In the genomic region with DNA sequence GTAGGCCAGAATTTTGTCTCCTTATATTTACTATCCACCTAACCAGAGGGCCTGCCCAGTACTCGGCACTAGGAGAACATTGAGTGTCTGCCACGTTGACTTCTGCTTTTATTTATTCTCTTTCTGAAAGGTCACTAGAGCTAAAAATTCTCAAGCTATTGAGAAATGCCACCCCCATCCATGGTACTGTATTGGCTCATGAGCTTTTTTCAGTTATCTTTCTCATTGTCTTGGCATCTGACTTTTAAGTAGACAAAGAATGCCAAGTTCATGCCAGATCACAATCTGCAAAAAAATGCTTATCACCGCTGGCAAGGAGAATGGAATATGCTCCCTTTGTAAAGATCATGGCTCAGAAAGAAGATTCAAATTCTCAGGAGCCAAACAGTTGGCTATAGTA, we compare ENCODE assay signal across 1 cellular context.
A peak's percentile ranks its signal among the peaks of the same experiment; 100 is the strongest.
TF ChIP-seq lines count a peak whose summit lies in the region.

No MANE protein-coding gene starts in this region.

TF ChIP-seq in SK-N-SH, 30 proteins besides CTCF, POLR2A, EP300 and RAD21 (continued from another document):
- TF ChIP-seq TAF1 (IDR thresholded peaks at IDR 0.05; ENCODE audit: borderline replicate concordance, low read depth, low read length) (no peak), IRF3 (IDR thresholded peaks at IDR 0.05; ENCODE audit: low read depth, low read length) (no peak), POLR2AphosphoS5 (IDR thresholded peaks at IDR 0.05; ENCODE audit: low read depth, low read length) (no peak; the same call in 1 of the 2 replicates), SMC3 (IDR thresholded peaks at IDR 0.05; ENCODE audit: low read depth, low read length) (no peak), NRF1 (IDR thresholded peaks at IDR 0.05; ENCODE audit: low read depth, low read length) (no peak), RCOR1 (IDR thresholded peaks at IDR 0.05; ENCODE audit: low read length) (no peak), FOXM1 (IDR thresholded peaks at IDR 0.05; ENCODE audit: low read depth) (peak; percentile 97), MXI1 (IDR thresholded peaks at IDR 0.05; ENCODE audit: low read depth, low read length) (no peak), USF1 (IDR thresholded peaks at IDR 0.05; ENCODE audit: borderline replicate concordance, low read depth) (no peak), EZH2phosphoT487 (IDR thresholded peaks at IDR 0.05; ENCODE audit: borderline replicate concordance, low read depth) (no peak), GATA2 (CRISPR knock-in tag; IDR thresholded peaks at IDR 0.05) (no peak), MEF2A (IDR thresholded peaks at IDR 0.05; ENCODE audit: borderline replicate concordance, low read depth) (peak; percentile 100), RFX5 (IDR thresholded peaks at IDR 0.05; ENCODE audit: low read length) (no peak)
- TF ChIP-seq, protein P1, sequence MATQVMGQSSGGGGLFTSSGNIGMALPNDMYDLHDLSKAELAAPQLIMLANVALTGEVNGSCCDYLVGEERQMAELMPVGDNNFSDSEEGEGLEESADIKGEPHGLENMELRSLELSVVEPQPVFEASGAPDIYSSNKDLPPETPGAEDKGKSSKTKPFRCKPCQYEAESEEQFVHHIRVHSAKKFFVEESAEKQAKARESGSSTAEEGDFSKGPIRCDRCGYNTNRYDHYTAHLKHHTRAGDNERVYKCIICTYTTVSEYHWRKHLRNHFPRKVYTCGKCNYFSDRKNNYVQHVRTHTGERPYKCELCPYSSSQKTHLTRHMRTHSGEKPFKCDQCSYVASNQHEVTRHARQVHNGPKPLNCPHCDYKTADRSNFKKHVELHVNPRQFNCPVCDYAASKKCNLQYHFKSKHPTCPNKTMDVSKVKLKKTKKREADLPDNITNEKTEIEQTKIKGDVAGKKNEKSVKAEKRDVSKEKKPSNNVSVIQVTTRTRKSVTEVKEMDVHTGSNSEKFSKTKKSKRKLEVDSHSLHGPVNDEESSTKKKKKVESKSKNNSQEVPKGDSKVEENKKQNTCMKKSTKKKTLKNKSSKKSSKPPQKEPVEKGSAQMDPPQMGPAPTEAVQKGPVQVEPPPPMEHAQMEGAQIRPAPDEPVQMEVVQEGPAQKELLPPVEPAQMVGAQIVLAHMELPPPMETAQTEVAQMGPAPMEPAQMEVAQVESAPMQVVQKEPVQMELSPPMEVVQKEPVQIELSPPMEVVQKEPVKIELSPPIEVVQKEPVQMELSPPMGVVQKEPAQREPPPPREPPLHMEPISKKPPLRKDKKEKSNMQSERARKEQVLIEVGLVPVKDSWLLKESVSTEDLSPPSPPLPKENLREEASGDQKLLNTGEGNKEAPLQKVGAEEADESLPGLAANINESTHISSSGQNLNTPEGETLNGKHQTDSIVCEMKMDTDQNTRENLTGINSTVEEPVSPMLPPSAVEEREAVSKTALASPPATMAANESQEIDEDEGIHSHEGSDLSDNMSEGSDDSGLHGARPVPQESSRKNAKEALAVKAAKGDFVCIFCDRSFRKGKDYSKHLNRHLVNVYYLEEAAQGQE (IDR thresholded peaks at IDR 0.05; ENCODE audit: low read depth, low read length) = 0 out of 2 replicates have a peak, but pooled peaks have one; percentile 38
